Comparison of ENCODE assay signal across 20 cellular contexts in genomic region chr12:104638760-104639319, GRCh38.
DNase-seq lines count a peak whose midpoint lies in the region; ATAC-seq and TF ChIP-seq lines count a peak whose summit lies in the region.
"Had no signal": no experiment of that assay in that cellular context is flagged by ENCODE, and none has a peak within 500 bp of the region (broad histone marks: within the 10 kb centered on the region; RNA-seq: fewer than 3 reads in every experiment).

No MANE protein-coding gene starts in this region.

- peak; percentile 13 for DNase-seq in G401 (ENCODE audit: low spot score)
- DNase-seq in T-cell: no peak
- DNase-seq in left ventricle myocardium inferior: no peak
- DNase-seq in stimulated activated effector memory CD8-positive, alpha-beta T cell treated with anti-CD3 and anti-CD28 coated beads, Interleukin-12 subunit alpha, Interleukin-12 subunit beta, amount 100 ng/mL, for 72 hours (ENCODE audit: low spot score in 2 of 2): no peak
- no peak for DNase-seq in activated CD8-positive, alpha-beta memory T cell treated with anti-CD3 and anti-CD28 coated beads, Interleukin-2, amount 50 U/mL, for 4 hours
- no peak for DNase-seq in HEK293T (ENCODE audit: extremely low spot score)
- DNase-seq: CD8-positive, alpha-beta T cell; DMS 273 treated with DMSO at 0.1 percent for 48 hours; dorsolateral prefrontal cortex; IMR-90; mesenchymal stem cell; NCI-H2081 treated with DMSO at 0.1 percent for 48 hours; NCI-H345; NCI-H82; stimulated activated CD4-positive, alpha-beta T cell treated with anti-CD3 and anti-CD28 coated beads, Interleukin-2, amount 100 ng/mL, for 24 hours; T1000 had no signal

- peak overlapping the region; percentile 22 to 38 for H3K27ac Mint-ChIP-seq in T-cell
- peak overlapping the region; percentile 7 for H3K27ac Mint-ChIP-seq in stimulated activated effector memory CD8-positive, alpha-beta T cell treated with anti-CD3 and anti-CD28 coated beads, Interleukin-12 subunit alpha, Interleukin-12 subunit beta, amount 100 ng/mL, for 72 hours
- H3K27ac Mint-ChIP-seq: activated naive CD8-positive, alpha-beta T cell; CD8-positive, alpha-beta T cell had no signal

- intact Hi-C loops in left ventricle myocardium inferior (cut with micrococcal nuclease): no loop called here

- no peaks in the 10 kb centered on the region for H3K36me3 ChIP-seq in left ventricle myocardium inferior

- H3K36me3 Mint-ChIP-seq in T-cell: peaks cover 37% of the 10 kb centered on the region
- H3K36me3 Mint-ChIP-seq in stimulated activated effector memory CD8-positive, alpha-beta T cell treated with anti-CD3 and anti-CD28 coated beads, Interleukin-12 subunit alpha, Interleukin-12 subunit beta, amount 100 ng/mL, for 72 hours: peaks cover 16% of the 10 kb centered on the region

- H3K4me3 Mint-ChIP-seq in T-cell: no peak overlapping the region
- H3K4me3 Mint-ChIP-seq in stimulated activated effector memory CD8-positive, alpha-beta T cell treated with anti-CD3 and anti-CD28 coated beads, Interleukin-12 subunit alpha, Interleukin-12 subunit beta, amount 100 ng/mL, for 72 hours: no peak overlapping the region
- H3K4me3 Mint-ChIP-seq: activated naive CD8-positive, alpha-beta T cell; CD8-positive, alpha-beta T cell; central memory CD8-positive, alpha-beta T cell had no signal

- TF ChIP-seq CTCF in left ventricle myocardium inferior (IDR thresholded peaks at IDR 0.05; ENCODE audit: borderline replicate concordance): no peak

- no peak overlapping the region for H3K4me3 ChIP-seq in left ventricle myocardium inferior
- H3K4me3 ChIP-seq: dorsolateral prefrontal cortex, smooth muscle cell had no signal

- H3K9me3 ChIP-seq in left ventricle myocardium inferior (replicated peaks): peaks cover 5% of the 10 kb centered on the region

- in situ Hi-C loops in G401 (cut with HindIII; ENCODE audit: low sequenced_read_pairs): no loop called here

- H3K9me3 Mint-ChIP-seq in T-cell: peaks cover 0 to 5% (median 4%) of the 10 kb centered on the region in 3 donors
- no peaks in the 10 kb centered on the region for H3K9me3 Mint-ChIP-seq in stimulated activated effector memory CD8-positive, alpha-beta T cell treated with anti-CD3 and anti-CD28 coated beads, Interleukin-12 subunit alpha, Interleukin-12 subunit beta, amount 100 ng/mL, for 72 hours
- H3K9me3 Mint-ChIP-seq: central memory CD8-positive, alpha-beta T cell had no signal

- H3K27me3 ChIP-seq in left ventricle myocardium inferior (ENCODE audit: low read depth): no peaks in the 10 kb centered on the region
- H3K27me3 ChIP-seq: dorsolateral prefrontal cortex had no signal

- H3K27me3 Mint-ChIP-seq in T-cell: no peaks in the 10 kb centered on the region
- H3K27me3 Mint-ChIP-seq: activated naive CD8-positive, alpha-beta T cell; central memory CD8-positive, alpha-beta T cell had no signal

- POLR2A ChIA-PET in T-cell (lab: Charles Lee): no interaction called here
- POLR2A ChIA-PET in HEK293T (lab: Yijun Ruan, JAX): no interaction called here

- peaks cover 30 to 74% (median 64%) of the 10 kb centered on the region in 3 donors for H3K4me1 Mint-ChIP-seq in T-cell
- H3K4me1 Mint-ChIP-seq in stimulated activated effector memory CD8-positive, alpha-beta T cell treated with anti-CD3 and anti-CD28 coated beads, Interleukin-12 subunit alpha, Interleukin-12 subunit beta, amount 100 ng/mL, for 72 hours: peaks cover 71% of the 10 kb centered on the region

- H3K27ac ChIP-seq in left ventricle myocardium inferior (replicated peaks): peak overlapping the region; percentile 54
- H3K27ac ChIP-seq: dorsolateral prefrontal cortex had no signal

- CTCF ChIA-PET in T-cell (lab: Charles Lee): no interaction called here
- CTCF ChIA-PET in HEK293T (lab: Yijun Ruan, JAX): no interaction called here

- ATAC-seq in T-cell (replicated peaks in 1 of 4) (no peak), GM18907 (IDR thresholded peaks at IDR 0.05; ENCODE audit: unreplicated experiment) (no peak)
- ATAC-seq in stimulated activated effector memory CD8-positive, alpha-beta T cell treated with anti-CD3 and anti-CD28 coated beads, Interleukin-12 subunit alpha, Interleukin-12 subunit beta, amount 100 ng/mL, for 72 hours: no peak
- ATAC-seq: CD8-positive, alpha-beta T cell had no signal

- peaks cover 22% of the 10 kb centered on the region for H3K4me1 ChIP-seq in left ventricle myocardium inferior

TF ChIP-seq in HEK293T, 16 proteins besides CTCF, POLR2A, EP300 and RAD21:
- no peak for TF ChIP-seq ARNT (IDR thresholded peaks at IDR 0.05)
- no peak for TF ChIP-seq L3MBTL2 (conservative IDR thresholded peaks at IDR 0.05)
- TF ChIP-seq FOXM1 (IDR thresholded peaks at IDR 0.05; ENCODE audit: borderline replicate concordance): no peak
- no peak for TF ChIP-seq ELF4 (IDR thresholded peaks at IDR 0.05)
